In genomic region chr11:62195945-62196344, GRCh38 we compare ENCODE assay signal across 22 cellular contexts. TPM values are rescaled to one million over a fixed set of nuclear protein-coding genes. Genes with fewer than 3 reads are reported as not detected.
"Had no signal": no experiment of that assay in that cellular context is flagged by ENCODE, and none has a peak within 500 bp of the region (broad histone marks: within the 10 kb centered on the region; RNA-seq: fewer than 3 reads in every experiment).

No MANE protein-coding gene starts in this region.

- H3K4me3 Mint-ChIP-seq: brain; central memory CD8-positive, alpha-beta T cell; memory B cell; nephron had no signal

- H3K9me3 Mint-ChIP-seq: activated naive CD4-positive, alpha-beta T cell treated with anti-CD3 and anti-CD28 coated beads, Interleukin-2, amount 50 U/mL, for 72 hours; brain; central memory CD8-positive, alpha-beta T cell; nephron had no signal

- DNase-seq: activated CD4-positive, alpha-beta T cell treated with anti-CD3 and anti-CD28 coated beads, Interleukin-2, amount 50 U/mL, for 1 hour; activated CD4-positive, CD25-positive, alpha-beta regulatory T cell; amniotic stem cell; cortex of kidney; effector CD8-positive, alpha-beta T cell; heart left ventricle; left lung; psoas muscle; stimulated activated CD4-positive, alpha-beta T cell treated with anti-CD3 and anti-CD28 coated beads, Interleukin-2, amount 100 ng/mL, for 24 hours; stimulated activated naive CD4-positive, alpha-beta T cell; substantia nigra; trophoblast cell had no signal

- H3K36me3 ChIP-seq: heart left ventricle, left lung had no signal

- H3K4me1 ChIP-seq: heart left ventricle, left lung, psoas muscle had no signal

- H3K36me3 Mint-ChIP-seq: activated naive CD4-positive, alpha-beta T cell treated with anti-CD3 and anti-CD28 coated beads, Interleukin-2, amount 50 U/mL, for 72 hours; brain; memory B cell had no signal

- H3K4me1 Mint-ChIP-seq: brain; central memory CD8-positive, alpha-beta T cell; memory B cell; nephron had no signal

- H3K9me3 ChIP-seq: heart left ventricle, left lung, psoas muscle had no signal

- H3K27ac ChIP-seq: heart left ventricle, left lung, psoas muscle had no signal

- H3K4me3 ChIP-seq: heart left ventricle, left lung, psoas muscle had no signal

- H3K27ac Mint-ChIP-seq: activated naive CD4-positive, alpha-beta T cell treated with anti-CD3 and anti-CD28 coated beads, Interleukin-2, amount 50 U/mL, for 72 hours; brain; memory B cell; nephron had no signal

- ATAC-seq: activated naive CD4-positive, alpha-beta T cell treated with anti-CD3 and anti-CD28 coated beads, Interleukin-2, amount 50 U/mL, for 72 hours; heart left ventricle; left lung; psoas muscle; sciatic nerve had no signal

RNA-seq across cellular contexts. Expression of gene SCGB1D1, which starts 5.9 kb away (rescaled TPM):
- total RNA-seq: activated naive CD4-positive, alpha-beta T cell treated with anti-CD3 and anti-CD28 coated beads, Interleukin-2, amount 50 U/mL, for 72 hours; fibroblast of lung; frontal cortex; heart left ventricle; left lung; omental fat pad; psoas muscle; sciatic nerve had no signal
- polyA plus RNA-seq: fibroblast of lung, heart left ventricle, keratinocyte, psoas muscle had no signal

RNA-seq across cellular contexts. Expression of gene SCGB2A1, which starts 12.5 kb away (rescaled TPM):
- total RNA-seq: activated naive CD4-positive, alpha-beta T cell treated with anti-CD3 and anti-CD28 coated beads, Interleukin-2, amount 50 U/mL, for 72 hours; fibroblast of lung; frontal cortex; heart left ventricle; omental fat pad; psoas muscle; sciatic nerve had no signal
- polyA plus RNA-seq: fibroblast of lung, heart left ventricle, keratinocyte, psoas muscle had no signal

RNA-seq across cellular contexts. Expression of gene SCGB1D2, which starts 46.1 kb away (rescaled TPM):
- total RNA-seq: activated naive CD4-positive, alpha-beta T cell treated with anti-CD3 and anti-CD28 coated beads, Interleukin-2, amount 50 U/mL, for 72 hours; fibroblast of lung; frontal cortex; left lung; omental fat pad; sciatic nerve had no signal
- polyA plus RNA-seq: fibroblast of lung, keratinocyte had no signal
